16 cellular contexts compared by ENCODE assay signal in the genomic region with DNA sequence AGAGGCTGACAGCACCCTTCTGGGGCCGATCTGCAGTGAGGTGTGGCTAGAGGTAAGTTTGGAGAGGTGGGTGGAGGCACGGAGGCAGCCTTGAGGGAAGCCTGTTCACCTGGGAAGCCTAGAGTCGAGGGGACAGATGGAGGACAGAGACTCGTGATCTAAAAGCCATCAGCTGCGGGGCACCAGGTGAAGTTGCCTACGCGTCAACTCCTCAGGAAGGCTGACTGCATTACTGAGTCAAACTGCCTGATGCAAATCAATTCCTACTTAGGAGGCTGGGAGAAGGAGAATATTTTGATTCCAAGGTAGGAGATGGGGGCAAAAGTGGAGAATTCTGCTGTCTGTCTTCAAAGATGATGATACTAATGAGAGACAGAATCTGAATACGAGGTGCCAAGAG.
DNase-seq lines count a peak whose midpoint lies in the region; ATAC-seq and TF ChIP-seq lines count a peak whose summit lies in the region.
"Had no signal": no experiment of that assay in that cellular context is flagged by ENCODE, and none has a peak within 500 bp of the region (broad histone marks: within the 10 kb centered on the region; RNA-seq: fewer than 3 reads in every experiment).

No MANE protein-coding gene starts in this region.

- H3K79me2 ChIP-seq in ACC112 (ENCODE audit: control insufficient read depth, insufficient read depth, low read length, unreplicated experiment), result no peaks in the 10 kb centered on the region

- H3K27me3 Mint-ChIP-seq in CD4-positive, CD25-positive, alpha-beta regulatory T cell, result no peaks in the 10 kb centered on the region
- H3K27me3 Mint-ChIP-seq in T-helper 17 cell (no peaks in the 10 kb centered on the region), nephron progenitor cell (ENCODE audit: low read depth, poor library complexity) (peaks cover 5% of the 10 kb centered on the region)
- H3K27me3 Mint-ChIP-seq: brain had no signal

- peaks cover 13 to 39% (median 25%) of the 10 kb centered on the region in 4 donors for H3K4me1 Mint-ChIP-seq in CD4-positive, CD25-positive, alpha-beta regulatory T cell
- H3K4me1 Mint-ChIP-seq in T-helper 17 cell (peaks cover 30% of the 10 kb centered on the region), nephron progenitor cell (peaks cover 31% of the 10 kb centered on the region)

- peak overlapping the region; percentile 97 for H3K27ac ChIP-seq in ACC112 (ENCODE audit: low read depth, low read length)
- H3K27ac ChIP-seq in CD4-positive, CD25-positive, alpha-beta regulatory T cell (ENCODE audit: insufficient read depth, low read length, poor library complexity, severe bottlenecking), result no peak overlapping the region
- H3K27ac ChIP-seq: vagina had no signal

- no peaks in the 10 kb centered on the region for H3K36me3 ChIP-seq in ACC112 (ENCODE audit: insufficient read depth, low read length)
- H3K36me3 ChIP-seq in CD4-positive, CD25-positive, alpha-beta regulatory T cell (ENCODE audit: control insufficient read depth, insufficient read depth, low read length), result no peaks in the 10 kb centered on the region
- H3K36me3 ChIP-seq: BE2C, heart left ventricle, vagina had no signal

- no peak for ATAC-seq in CD4-positive, CD25-positive, alpha-beta regulatory T cell (ENCODE audit: low read depth in 2 of 2)
- no peak for ATAC-seq in T-helper 17 cell
- ATAC-seq in HG02970 (IDR thresholded peaks at IDR 0.05; ENCODE audit: low FRiP score, unreplicated experiment), result no peak
- no peak for ATAC-seq in GM19467 (IDR thresholded peaks at IDR 0.05; ENCODE audit: unreplicated experiment)

- no peak for TF ChIP-seq CTCF in nephron progenitor cell (IDR thresholded peaks at IDR 0.05)

- H3K4me3 Mint-ChIP-seq in CD4-positive, CD25-positive, alpha-beta regulatory T cell, result no peak overlapping the region
- H3K4me3 Mint-ChIP-seq in T-helper 17 cell, result no peak overlapping the region
- H3K4me3 Mint-ChIP-seq in nephron progenitor cell, result no peak overlapping the region
- H3K4me3 Mint-ChIP-seq: brain had no signal

- peaks cover 13% of the 10 kb centered on the region for H3K36me3 Mint-ChIP-seq in CD4-positive, CD25-positive, alpha-beta regulatory T cell
- H3K36me3 Mint-ChIP-seq in T-helper 17 cell (ENCODE audit: low read depth) (no peaks in the 10 kb centered on the region), nephron progenitor cell (ENCODE audit: low read depth) (peaks cover 8% of the 10 kb centered on the region)
- H3K36me3 Mint-ChIP-seq: brain had no signal

- peaks cover 45% of the 10 kb centered on the region for H3K4me1 ChIP-seq in ACC112 (ENCODE audit: control insufficient read depth, insufficient read depth, low read length, unreplicated experiment)
- peaks cover 10% of the 10 kb centered on the region for H3K4me1 ChIP-seq in CD4-positive, CD25-positive, alpha-beta regulatory T cell (ENCODE audit: control insufficient read depth, insufficient read depth, low read length, poor library complexity, severe bottlenecking)

- DNase-seq in CD4-positive, CD25-positive, alpha-beta regulatory T cell, result no peak
- no peak for DNase-seq in T-helper 17 cell
- DNase-seq in nephron progenitor cell, result no peak
- DNase-seq in D341Med (ENCODE audit: low spot score), result no peak
- DNase-seq in stimulated activated CD8-positive, alpha-beta memory T cell treated with anti-CD3 and anti-CD28 coated beads, Interleukin-4, amount 100 ng/mL, for 48 hours, result no peak
- DNase-seq: activated effector memory CD4-positive, alpha-beta T cell treated with Interleukin-2 at 50 U/mL for 16 hours; BE2C; mesendoderm; NCI-H187; NCI-H526 had no signal

- peak overlapping the region in 2 of 3 donors; percentile 6 to 56 for H3K27ac Mint-ChIP-seq in CD4-positive, CD25-positive, alpha-beta regulatory T cell
- peak overlapping the region; percentile 29 for H3K27ac Mint-ChIP-seq in T-helper 17 cell
- peak overlapping the region; percentile 23 for H3K27ac Mint-ChIP-seq in nephron progenitor cell

- no peaks in the 10 kb centered on the region for H3K27me3 ChIP-seq in ACC112 (ENCODE audit: insufficient read depth, low read length)
- H3K27me3 ChIP-seq in CD4-positive, CD25-positive, alpha-beta regulatory T cell (ENCODE audit: control insufficient read depth, insufficient read depth, low read length), result no peaks in the 10 kb centered on the region
- H3K27me3 ChIP-seq: BE2C, heart left ventricle, vagina had no signal

- no peaks in the 10 kb centered on the region for H3K9me3 Mint-ChIP-seq in CD4-positive, CD25-positive, alpha-beta regulatory T cell
- no peaks in the 10 kb centered on the region for H3K9me3 Mint-ChIP-seq in nephron progenitor cell
- H3K9me3 Mint-ChIP-seq: brain had no signal

- H3K9me3 ChIP-seq in CD4-positive, CD25-positive, alpha-beta regulatory T cell (ENCODE audit: control insufficient read depth in 2 of 2, low read length in 2 of 2), result no peaks in the 10 kb centered on the region
- H3K9me3 ChIP-seq in T-helper 17 cell (ENCODE audit: control insufficient read depth, low read length, poor library complexity, severe bottlenecking), result no peaks in the 10 kb centered on the region
- H3K9me3 ChIP-seq: BE2C, heart left ventricle, vagina had no signal

- peak overlapping the region; percentile 4 for H2AFZ ChIP-seq in ACC112 (ENCODE audit: low read length, unreplicated experiment)

- H3K4me3 ChIP-seq in ACC112 (ENCODE audit: low read depth, low read length), result peak overlapping the region; percentile 10; the same call in 1 of the 2 replicates
- H3K4me3 ChIP-seq in CD4-positive, CD25-positive, alpha-beta regulatory T cell (ENCODE audit: low read depth, low read length), result no peak overlapping the region
- H3K4me3 ChIP-seq: vagina had no signal
